In genomic region chr4:172826346-172826745, GRCh38 we compare ENCODE assay signal across 19 cellular contexts.
A peak's percentile ranks its signal among the peaks of the same experiment; 100 is the strongest.
DNase-seq lines count a peak whose midpoint lies in the region; ATAC-seq, FAIRE-seq and TF ChIP-seq lines count a peak whose summit lies in the region.
"Had no signal": no experiment of that assay in that cellular context is flagged by ENCODE, and none has a peak within 500 bp of the region (broad histone marks: within the 10 kb centered on the region; RNA-seq: fewer than 3 reads in every experiment).

No MANE protein-coding gene starts in this region.

- no peaks in the 10 kb centered on the region for H3K27me3 ChIP-seq in SK-N-SH (ENCODE audit: insufficient read depth)
- H3K27me3 ChIP-seq in PC-3 (ENCODE audit: low read length): no peaks in the 10 kb centered on the region

- no peak overlapping the region for H3K4me3 ChIP-seq in SK-N-SH (ENCODE audit: low read depth in 2 of 2, low read length in 1 of 2)
- H3K4me3 ChIP-seq in PC-3 (ENCODE audit: low read length): no peak overlapping the region
- H3K4me3 ChIP-seq in fibroblast of the aortic adventitia (ENCODE audit: low read depth, low read length): no peak overlapping the region
- H3K4me3 ChIP-seq: K562 had no signal

- POLR2A ChIA-PET in SK-N-SH (lab: Yijun Ruan, JAX): no interaction called here
- POLR2A ChIA-PET in PC-3 (lab: Charles Lee; ENCODE audit: unreplicated experiment): no interaction called here

- no peak for TF ChIP-seq POLR2A in GM12892 (IDR thresholded peaks at IDR 0.05; ENCODE audit: low read depth, low read length)

- intact Hi-C loops in PC-3 (cut with micrococcal nuclease): loop anchor here (10.0 kb wide), 1 partner anchor 622 kb away; no protein-coding TSS in a partner anchor

- no peak for TF ChIP-seq RAD21 in SK-N-SH (IDR thresholded peaks at IDR 0.05; ENCODE audit: low read length)

- H3K4me1 ChIP-seq in SK-N-SH (ENCODE audit: control insufficient read depth in 1 of 2, insufficient read depth in 2 of 2, low read depth in 1 of 2, low read length in 1 of 2) (no peaks in the 10 kb centered on the region; a peak in 1 of 4 replicates), PC-3 (ENCODE audit: insufficient read depth, low read length) (peaks cover 6% of the 10 kb centered on the region; the same call in 1 of the 2 replicates)

- H3K36me3 ChIP-seq in SK-N-SH (replicated peaks in 1 of 2; ENCODE audit: control insufficient read depth in 1 of 2, insufficient read depth in 2 of 2, low read length in 1 of 2) (no peaks in the 10 kb centered on the region), PC-3 (ENCODE audit: low read depth, low read length) (no peaks in the 10 kb centered on the region)

- DNase-seq in SK-N-SH (no peak), PC-3 (peak; percentile 28), fibroblast of the aortic adventitia (ENCODE audit: low read depth) (peak; percentile 3), urothelium cell line (ENCODE audit: low spot score) (peak; percentile 37), pons (ENCODE audit: low spot score) (no peak), GM12892 (ENCODE audit: insufficient read length) (no peak)
- no peak for DNase-seq in effector CD4-positive, alpha-beta T cell
- DNase-seq: 8988T, H9, MV-4-11, NCI-H1417 treated with DMSO at 0.1 percent for 48 hours, NCI-H2081 treated with DMSO at 0.1 percent for 48 hours, SHP77 had no signal

- ATAC-seq in SK-N-SH treated with all-trans-retinoic acid at 6 μM for 48 hours: no peak
- ATAC-seq in PC-3: peak; percentile 56; the same call in 1 of the 2 replicates
- ATAC-seq: K562, Panc1 had no signal

- H4K20me1 ChIP-seq in SK-N-SH (ENCODE audit: insufficient read depth) (no peaks in the 10 kb centered on the region), PC-3 (ENCODE audit: low read length) (no peaks in the 10 kb centered on the region)

- H2AFZ ChIP-seq in SK-N-SH (ENCODE audit: low read depth) (no peak overlapping the region), PC-3 (ENCODE audit: low read length) (peak overlapping the region; percentile 40; the same call in 1 of the 2 replicates)

- TF ChIP-seq EP300 in SK-N-SH (IDR thresholded peaks at IDR 0.05; ENCODE audit: borderline replicate concordance in 1 of 2, low read depth in 1 of 2, low read length in 1 of 2): no peak

- 15% methylated on average over 2 of the region's 5 CpGs for WGBS in SK-N-SH (ENCODE audit: low lambda C conversion rate)

- no peak for TF ChIP-seq CTCF in SK-N-SH (IDR thresholded peaks at IDR 0.05)
- TF ChIP-seq CTCF in PC-3 (conservative IDR thresholded peaks at IDR 0.05; ENCODE audit: low read depth, low read length): no peak
- no peak for TF ChIP-seq CTCF in fibroblast of the aortic adventitia (IDR thresholded peaks at IDR 0.05; ENCODE audit: insufficient read depth, low read length)

- H3K79me2 ChIP-seq in SK-N-SH (ENCODE audit: insufficient read depth): no peaks in the 10 kb centered on the region
- H3K79me2 ChIP-seq in PC-3 (ENCODE audit: low read length): no peaks in the 10 kb centered on the region

- no peak for FAIRE-seq in urothelium cell line (lab: Jason Lieb, UNC)
- no peak for FAIRE-seq in GM12892 (lab: Jason Lieb, UNC)
- FAIRE-seq: GM19239, K562 had no signal

- CTCF ChIA-PET in SK-N-SH (lab: Yijun Ruan, JAX) (no interaction called here), PC-3 (lab: Charles Lee) (no interaction called here)

- no peaks in the 10 kb centered on the region for H3K9me3 ChIP-seq in SK-N-SH
- H3K9me3 ChIP-seq in PC-3 (ENCODE audit: low read length): no peaks in the 10 kb centered on the region

- peak overlapping the region; percentile 33; the same call in 1 of the 2 replicates for H3K4me2 ChIP-seq in SK-N-SH
- no peak overlapping the region for H3K4me2 ChIP-seq in PC-3 (ENCODE audit: low read length)

- H3K9me2 ChIP-seq in SK-N-SH (no peaks in the 10 kb centered on the region), PC-3 (replicated peaks; ENCODE audit: low read length) (no peaks in the 10 kb centered on the region)

- H3K9ac ChIP-seq in SK-N-SH (no peak overlapping the region), PC-3 (ENCODE audit: low read length) (no peak overlapping the region)

- H3K27ac ChIP-seq in SK-N-SH (ENCODE audit: low read depth in 2 of 2, low read length in 1 of 2) (no peak overlapping the region), PC-3 (ENCODE audit: low read length) (no peak overlapping the region)
- H3K27ac ChIP-seq: C4-2B, HL-60 had no signal

- no peaks in the 10 kb centered on the region for H3F3A ChIP-seq in SK-N-SH (replicated peaks; ENCODE audit: insufficient read depth)
- no peaks in the 10 kb centered on the region for H3F3A ChIP-seq in PC-3 (ENCODE audit: low read length, unreplicated experiment)

- BruUV-seq in PC-3 (replicated peaks; lab: Mats Ljungman, UMichigan): no TSS peak

TF ChIP-seq in SK-N-SH, 30 proteins besides CTCF, POLR2A, EP300 and RAD21 (continues in another document):
- TF ChIP-seq SIN3A (IDR thresholded peaks at IDR 0.05; ENCODE audit: borderline replicate concordance, low read depth, low read length): no peak
- TF ChIP-seq USF2 (IDR thresholded peaks at IDR 0.05; ENCODE audit: borderline replicate concordance, low read depth, low read length): no peak
- no peak for TF ChIP-seq USF1 (IDR thresholded peaks at IDR 0.05; ENCODE audit: borderline replicate concordance, low read depth)
- TF ChIP-seq CHD2 (IDR thresholded peaks at IDR 0.05; ENCODE audit: low read length, partially characterized antibody): no peak
- no peak for TF ChIP-seq YY1 (IDR thresholded peaks at IDR 0.05; ENCODE audit: low read depth)
- TF ChIP-seq GATA2 (CRISPR knock-in tag; IDR thresholded peaks at IDR 0.05): no peak
- no peak for TF ChIP-seq MEF2A (IDR thresholded peaks at IDR 0.05; ENCODE audit: borderline replicate concordance, low read depth)
- TF ChIP-seq PBX3 (IDR thresholded peaks at IDR 0.05): no peak

TF ChIP-seq in SK-N-SH treated with all-trans-retinoic acid at 6 μM for 48 hours, 23 proteins besides CTCF, POLR2A, EP300 and RAD21 (continues in another document):
- TF ChIP-seq ISL1 (CRISPR knock-in tag; IDR thresholded peaks at IDR 0.05) (no peak), ZNF565 (CRISPR knock-in tag; conservative IDR thresholded peaks at IDR 0.05; ENCODE audit: low read depth) (no peak), PATZ1 (CRISPR knock-in tag; IDR thresholded peaks at IDR 0.05; ENCODE audit: borderline replicate concordance) (no peak), TOX (CRISPR knock-in tag; IDR thresholded peaks at IDR 0.05; ENCODE audit: borderline replicate concordance) (no peak), CREB5 (CRISPR knock-in tag; IDR thresholded peaks at IDR 0.05; ENCODE audit: low read depth) (no peak), ZFP3 (CRISPR knock-in tag; IDR thresholded peaks at IDR 0.05) (no peak), OSR1 (CRISPR knock-in tag; IDR thresholded peaks at IDR 0.05) (no peak), ZC3H10 (CRISPR knock-in tag; IDR thresholded peaks at IDR 0.05) (no peak), CSRNP3 (CRISPR knock-in tag; IDR thresholded peaks at IDR 0.05) (no peak), ARNTL (CRISPR knock-in tag; IDR thresholded peaks at IDR 0.05; ENCODE audit: borderline replicate concordance, low read depth) (no peak), ZNF8 (CRISPR knock-in tag; IDR thresholded peaks at IDR 0.05) (no peak), ZFP30 (CRISPR knock-in tag; IDR thresholded peaks at IDR 0.05) (no peak), CSDC2 (CRISPR knock-in tag; IDR thresholded peaks at IDR 0.05) (no peak)

Comparison
In these comparisons a context has a peak if more than half of its experiments do, and no peak if none do; other contexts are left out.
1. DNase-seq: peak in PC-3 (single experiment), fibroblast of the aortic adventitia (single experiment) and urothelium cell line (single experiment); none in SK-N-SH (single experiment), effector CD4-positive, alpha-beta T cell (single experiment), pons (single experiment) and GM12892 (single experiment).